1 cellular context compared by ENCODE assay signal in genomic region chr3:49005998-49006397, GRCh38.
TF ChIP-seq lines count a peak whose summit lies in the region.

No MANE protein-coding gene starts in this region.

TF ChIP-seq in WTC11, 78 proteins besides CTCF, POLR2A, EP300 and RAD21 (continued from another document):
- no peak for TF ChIP-seq FOXP4 (CRISPR knock-in tag; IDR thresholded peaks at IDR 0.05)
- TF ChIP-seq ZNF423 (CRISPR knock-in tag; IDR thresholded peaks at IDR 0.05), result no peak
- TF ChIP-seq ZNF232 (CRISPR knock-in tag; IDR thresholded peaks at IDR 0.05), result no peak
- no peak for TF ChIP-seq SMAD3 (CRISPR knock-in tag; IDR thresholded peaks at IDR 0.05; ENCODE audit: borderline replicate concordance)
